ENCODE assay signal across 22 cellular contexts in genomic region chr15:49199666-49200065, GRCh38.
"Had no signal": no experiment of that assay in that cellular context is flagged by ENCODE, and none has a peak within 500 bp of the region (broad histone marks: within the 10 kb centered on the region; RNA-seq: fewer than 3 reads in every experiment).

No MANE protein-coding gene starts in this region.

- H3K27ac ChIP-seq: breast epithelium, esophagus muscularis mucosa, gastrocnemius medialis, neutrophil, pancreas, thoracic aorta had no signal

- H3K4me3 ChIP-seq: breast epithelium, esophagus muscularis mucosa, gastrocnemius medialis, heart left ventricle, pancreas, thoracic aorta had no signal

- H3K4me1 ChIP-seq: breast epithelium had no signal

- ATAC-seq: activated CD4-positive, CD25-positive, alpha-beta regulatory T cell treated with anti-CD3 and anti-CD28 coated beads, Interleukin-2, amount 50 U/mL, for 24 hours; activated CD8-positive, alpha-beta T cell treated with anti-CD3 and anti-CD28 coated beads, Interleukin-2, amount 10 ng/mL, durations not matched to agents 7 days and 5 days; gastrocnemius medialis; natural killer cell; pancreas; sciatic nerve; SK-N-SH treated with all-trans-retinoic acid at 6 μM for 48 hours; stimulated activated effector memory CD8-positive, alpha-beta T cell treated with anti-CD3 and anti-CD28 coated beads, Interleukin-12 subunit alpha, Interleukin-12 subunit beta, amount 100 ng/mL, for 72 hours had no signal

- H3K27me3 ChIP-seq: breast epithelium, esophagus muscularis mucosa, gastrocnemius medialis, heart left ventricle, neutrophil, pancreas had no signal

- H3K9me3 ChIP-seq: breast epithelium, esophagus muscularis mucosa, gastrocnemius medialis, neutrophil, pancreas, thoracic aorta had no signal

- H3K36me3 ChIP-seq: gastrocnemius medialis, thoracic aorta had no signal

- DNase-seq: activated CD4-positive, alpha-beta T cell treated with anti-CD3 and anti-CD28 coated beads, Interleukin-2, amount 10 ng/mL, durations not matched to agents 7 days and 5 days; activated CD8-positive, alpha-beta T cell treated with anti-CD3 and anti-CD28 coated beads, Interleukin-2, amount 10 ng/mL, durations not matched to agents 7 days and 5 days; activated naive CD4-positive, alpha-beta T cell treated with anti-CD3 and anti-CD28 coated beads for 36 hours; activated T-cell treated with anti-CD3 and anti-CD28 coated beads, Interleukin-2, amount 50 U/mL, for 24 hours; cerebellar nuclear complex; effector CD4-positive, alpha-beta T cell; gastrocnemius medialis; heart left ventricle; immature natural killer cell; natural killer cell; pancreas; stimulated activated CD4-positive, alpha-beta T cell treated with anti-CD3 and anti-CD28 coated beads, Interleukin-4, amount 100 ng/mL, for 24 hours; T-helper 1 cell; T1000 had no signal
